1 cellular context compared by ENCODE assay signal in genomic region chr18:13430663-13431062, GRCh38.
TF ChIP-seq lines count a peak whose summit lies in the region.

No MANE protein-coding gene starts in this region.

TF ChIP-seq in HEK293, 187 proteins besides CTCF, POLR2A, EP300 and RAD21 (continued from another document):
- no peak for TF ChIP-seq PATZ1 (tag by site-specific recombination; IDR thresholded peaks at IDR 0.05)
- peak; percentile 84 for TF ChIP-seq ZIC2 (tag by site-specific recombination; IDR thresholded peaks at IDR 0.05)
- TF ChIP-seq ZNF426 (tag by site-specific recombination; IDR thresholded peaks at IDR 0.05): no peak
